25 cellular contexts compared by ENCODE assay signal in the genomic region with DNA sequence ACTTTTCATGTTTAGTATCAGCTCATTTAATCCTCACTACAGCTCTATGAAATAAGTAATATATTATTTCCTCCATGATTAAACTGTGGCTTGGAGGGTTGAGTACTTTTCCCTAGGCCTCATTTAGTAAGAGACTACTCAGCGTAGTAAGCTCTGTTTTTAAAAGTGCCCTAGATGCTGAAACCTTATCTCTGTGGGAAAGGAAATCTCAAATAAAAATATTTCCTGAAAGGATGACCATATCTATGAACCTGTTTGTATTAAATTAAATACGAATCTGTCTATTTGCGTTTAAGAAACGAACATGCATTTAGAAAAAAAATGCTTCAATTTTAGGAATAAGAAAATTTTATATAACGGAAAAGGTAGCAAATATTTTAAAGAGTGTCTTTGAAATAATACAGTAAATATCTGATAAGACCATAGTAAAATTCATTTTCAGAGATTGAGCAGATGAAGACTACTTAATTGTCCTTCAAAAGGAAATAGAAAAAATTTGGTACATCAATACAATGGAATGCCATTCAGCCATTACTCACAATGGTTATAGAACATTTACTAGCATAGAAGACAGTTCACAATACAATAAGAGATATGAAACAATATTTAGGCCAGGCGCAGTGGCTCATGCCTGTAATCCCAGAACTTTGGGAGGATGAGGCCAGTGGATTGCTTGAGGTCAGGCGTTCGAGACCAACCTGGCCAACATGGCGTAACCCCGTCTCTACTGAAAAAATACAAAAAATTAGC.
"Had no signal": no experiment of that assay in that cellular context is flagged by ENCODE, and none has a peak within 500 bp of the region (broad histone marks: within the 10 kb centered on the region; RNA-seq: fewer than 3 reads in every experiment).

No MANE protein-coding gene starts in this region.

- H3K9me3 Mint-ChIP-seq: endodermal cell; naive thymus-derived CD4-positive, alpha-beta T cell; nephron; neural progenitor cell; stimulated activated memory B cell treated with anti-CD40 and anti-IgM and Interleukin-4, amounts not matched to agents 10 μg/mL and 1 μg/mL and 100 μg/mL, for 72 hours; type B pancreatic cell had no signal

- H3K4me1 ChIP-seq: neural progenitor cell, parathyroid adenoma, spleen, testis had no signal

- H3K4me1 Mint-ChIP-seq: endodermal cell, nephron, neural progenitor cell had no signal

- H3K27ac Mint-ChIP-seq: endodermal cell; nephron; neural progenitor cell; stimulated activated memory B cell treated with anti-CD40 and anti-IgM and Interleukin-4, amounts not matched to agents 10 μg/mL and 1 μg/mL and 100 μg/mL, for 72 hours; type B pancreatic cell had no signal

- H3K27me3 Mint-ChIP-seq: naive thymus-derived CD4-positive, alpha-beta T cell; progenitor cell of endocrine pancreas; stimulated activated memory B cell treated with anti-CD40 and anti-IgM and Interleukin-4, amounts not matched to agents 10 μg/mL and 1 μg/mL and 100 μg/mL, for 72 hours; type B pancreatic cell had no signal

- DNase-seq: effector CD8-positive, alpha-beta T cell; endodermal cell; foreskin melanocyte; head of caudate nucleus; mammary epithelial cell; mesendoderm; midbrain; naive thymus-derived CD4-positive, alpha-beta T cell; right cardiac atrium; sigmoid colon; spleen; stimulated activated CD4-positive, alpha-beta T cell treated with anti-CD3 and anti-CD28 coated beads, Interleukin-4, amount 100 ng/mL, for 4 hours; stimulated activated naive CD8-positive, alpha-beta T cell treated with anti-CD3 and anti-CD28 coated beads, Interleukin-15, Interleukin-2, amounts not matched to agents 100 U/mL and 50 U/mL, for 24 hours; substantia nigra; testis; tibial artery had no signal

- ATAC-seq: left lobe of liver; naive thymus-derived CD4-positive, alpha-beta T cell; right cardiac atrium; stimulated activated memory B cell treated with anti-CD40 and anti-IgM and Interleukin-4, amounts not matched to agents 10 μg/mL and 1 μg/mL and 100 μg/mL, for 72 hours had no signal

- H3K27ac ChIP-seq: esophagus muscularis mucosa, neural progenitor cell, parathyroid adenoma, sigmoid colon, skin epidermis, spleen, testis, tibial artery had no signal

- H3K4me3 ChIP-seq: esophagus muscularis mucosa, neural progenitor cell, sigmoid colon, skin epidermis, spleen, testis, tibial artery had no signal

- H3K27me3 ChIP-seq: esophagus muscularis mucosa, neural progenitor cell, sigmoid colon, spleen, testis, tibial artery had no signal

- H3K4me3 Mint-ChIP-seq: endodermal cell; naive thymus-derived CD4-positive, alpha-beta T cell; nephron; neural progenitor cell; stimulated activated memory B cell treated with anti-CD40 and anti-IgM and Interleukin-4, amounts not matched to agents 10 μg/mL and 1 μg/mL and 100 μg/mL, for 72 hours; type B pancreatic cell had no signal

- H3K9me3 ChIP-seq: esophagus muscularis mucosa, sigmoid colon, spleen, testis, tibial artery had no signal

- H3K36me3 ChIP-seq: neural progenitor cell had no signal
